8 cellular contexts compared by ENCODE assay signal in the genomic region with DNA sequence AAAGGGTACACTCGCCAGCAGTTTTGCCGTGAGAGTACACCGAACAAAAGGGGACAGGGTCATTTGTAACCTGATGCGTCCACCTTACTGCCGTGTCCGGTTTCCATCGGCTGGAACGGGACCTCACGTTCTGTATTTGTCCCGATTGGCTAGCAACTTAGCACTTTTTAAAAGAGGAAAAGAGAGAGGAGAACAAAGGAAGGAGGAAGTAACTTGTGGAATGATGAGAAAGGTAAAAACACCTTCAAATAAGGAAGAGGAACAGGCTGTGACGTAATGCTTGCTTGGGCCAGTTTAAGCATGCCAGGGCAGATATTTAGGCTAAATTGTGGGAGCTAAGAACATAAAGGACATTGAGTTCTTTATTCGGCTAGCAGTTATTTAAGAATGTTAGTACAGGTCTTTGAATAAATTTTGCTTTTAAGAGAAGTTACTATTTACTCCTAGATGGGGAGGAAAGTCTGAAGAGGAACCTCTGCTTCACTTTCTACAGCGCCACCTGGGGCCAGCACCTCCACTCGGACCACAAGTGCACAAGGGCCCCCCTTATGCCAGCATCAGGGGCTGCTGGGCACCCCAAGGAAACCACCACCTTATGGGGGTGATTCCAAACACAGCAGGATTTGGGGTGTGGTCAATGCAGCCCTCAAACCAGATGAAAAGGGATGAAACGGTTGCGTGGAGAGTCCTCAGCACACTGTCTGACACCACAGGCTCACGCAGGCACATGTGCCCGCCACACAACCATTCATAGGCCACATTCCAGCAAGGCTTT. TPM values are rescaled to one million over a fixed set of nuclear protein-coding genes. Genes with fewer than 3 reads are reported as not detected.
DNase-seq lines count a peak whose midpoint lies in the region; ATAC-seq, FAIRE-seq and TF ChIP-seq lines count a peak whose summit lies in the region.

No MANE protein-coding gene starts in this region.

- no peaks in the 10 kb centered on the region for H3K27me3 ChIP-seq in suprapubic skin

- H3K4me3 Mint-ChIP-seq in WTC11: peak overlapping the region; percentile 59

- H3K4me1 ChIP-seq in suprapubic skin: peaks cover 46% of the 10 kb centered on the region

- ATAC-seq in WTC11: no peak
- no peak for ATAC-seq in GM18505 (IDR thresholded peaks at IDR 0.05; ENCODE audit: unreplicated experiment)
- no peak for ATAC-seq in HG02938 (IDR thresholded peaks at IDR 0.05; ENCODE audit: unreplicated experiment)

- no peaks in the 10 kb centered on the region for H3K9me3 Mint-ChIP-seq in WTC11

- DNase-seq in AML-193 (lab: John Stamatoyannopoulos, UW) (peak; percentile 13 to 35), GM19239 (ENCODE audit: insufficient read length, low spot score) (no peak), WTC11 (ENCODE audit: low spot score) (no peak), foreskin fibroblast (no peak), suprapubic skin (ENCODE audit: low spot score in 2 of 2) (peak in 1 of 2 donors; percentile 54), 8988T (no peak)

- H3K27me3 Mint-ChIP-seq in WTC11 (ENCODE audit: low read depth): peaks cover 16% of the 10 kb centered on the region; the same call in 1 of the 2 replicates

- H3K4me3 ChIP-seq in foreskin fibroblast (ENCODE audit: low read depth in 1 of 2, low read length in 2 of 2): no peak overlapping the region
- H3K4me3 ChIP-seq in suprapubic skin: peak overlapping the region; percentile 38

- H3K9me3 ChIP-seq in suprapubic skin: no peaks in the 10 kb centered on the region

- POLR2A ChIA-PET in WTC11 (lab: Charles Lee): no interaction called here

- peak overlapping the region; percentile 67 for H3K27ac ChIP-seq in suprapubic skin

- FAIRE-seq in GM19239 (lab: Jason Lieb, UNC): peak; percentile 86

- peak overlapping the region; percentile 27; the same call in 1 of the 2 replicates for H3K27ac Mint-ChIP-seq in WTC11

- TF ChIP-seq CTCF in WTC11 (IDR thresholded peaks at IDR 0.05): no peak
- TF ChIP-seq CTCF in foreskin fibroblast (IDR thresholded peaks at IDR 0.05; ENCODE audit: low read depth, low read length): peak; percentile 22
- no peak for TF ChIP-seq CTCF in suprapubic skin (IDR thresholded peaks at IDR 0.05)

- TF ChIP-seq EP300 in suprapubic skin (IDR thresholded peaks at IDR 0.05): no peak

- peaks cover 24% of the 10 kb centered on the region for H3K4me1 Mint-ChIP-seq in WTC11

- no peaks in the 10 kb centered on the region for H3K36me3 Mint-ChIP-seq in WTC11

- TF ChIP-seq POLR2A in suprapubic skin (IDR thresholded peaks at IDR 0.05) (no peak), GM18505 (IDR thresholded peaks at IDR 0.05; ENCODE audit: borderline replicate concordance, extremely low read depth, insufficient read depth, insufficient read length) (no peak)

- peaks cover 12% of the 10 kb centered on the region for H3K36me3 ChIP-seq in suprapubic skin

- CTCF ChIA-PET in WTC11 (lab: Charles Lee): interaction anchor here (0.7 to 2.9 kb wide), 14 partner anchors 8 to 153 kb away, joined by 3 to 33 read pairs (median 8); a partner anchor contains a TSS

- WGBS in suprapubic skin: 18% methylated on average over 18 of the region's 18 CpGs

TF ChIP-seq in WTC11, 78 proteins besides CTCF, POLR2A, EP300 and RAD21 (continues in another document):
- TF ChIP-seq, protein P1, sequence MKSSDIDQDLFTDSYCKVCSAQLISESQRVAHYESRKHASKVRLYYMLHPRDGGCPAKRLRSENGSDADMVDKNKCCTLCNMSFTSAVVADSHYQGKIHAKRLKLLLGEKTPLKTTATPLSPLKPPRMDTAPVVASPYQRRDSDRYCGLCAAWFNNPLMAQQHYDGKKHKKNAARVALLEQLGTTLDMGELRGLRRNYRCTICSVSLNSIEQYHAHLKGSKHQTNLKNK (CRISPR knock-in tag; IDR thresholded peaks at IDR 0.05): no peak
- TF ChIP-seq SMAD4 (CRISPR knock-in tag; IDR thresholded peaks at IDR 0.05): no peak
- TF ChIP-seq, protein P2, sequence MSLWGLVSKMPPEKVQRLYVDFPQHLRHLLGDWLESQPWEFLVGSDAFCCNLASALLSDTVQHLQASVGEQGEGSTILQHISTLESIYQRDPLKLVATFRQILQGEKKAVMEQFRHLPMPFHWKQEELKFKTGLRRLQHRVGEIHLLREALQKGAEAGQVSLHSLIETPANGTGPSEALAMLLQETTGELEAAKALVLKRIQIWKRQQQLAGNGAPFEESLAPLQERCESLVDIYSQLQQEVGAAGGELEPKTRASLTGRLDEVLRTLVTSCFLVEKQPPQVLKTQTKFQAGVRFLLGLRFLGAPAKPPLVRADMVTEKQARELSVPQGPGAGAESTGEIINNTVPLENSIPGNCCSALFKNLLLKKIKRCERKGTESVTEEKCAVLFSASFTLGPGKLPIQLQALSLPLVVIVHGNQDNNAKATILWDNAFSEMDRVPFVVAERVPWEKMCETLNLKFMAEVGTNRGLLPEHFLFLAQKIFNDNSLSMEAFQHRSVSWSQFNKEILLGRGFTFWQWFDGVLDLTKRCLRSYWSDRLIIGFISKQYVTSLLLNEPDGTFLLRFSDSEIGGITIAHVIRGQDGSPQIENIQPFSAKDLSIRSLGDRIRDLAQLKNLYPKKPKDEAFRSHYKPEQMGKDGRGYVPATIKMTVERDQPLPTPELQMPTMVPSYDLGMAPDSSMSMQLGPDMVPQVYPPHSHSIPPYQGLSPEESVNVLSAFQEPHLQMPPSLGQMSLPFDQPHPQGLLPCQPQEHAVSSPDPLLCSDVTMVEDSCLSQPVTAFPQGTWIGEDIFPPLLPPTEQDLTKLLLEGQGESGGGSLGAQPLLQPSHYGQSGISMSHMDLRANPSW (CRISPR knock-in tag; conservative IDR thresholded peaks at IDR 0.05; ENCODE audit: low read depth): no peak
- TF ChIP-seq CBFB (CRISPR knock-in tag; IDR thresholded peaks at IDR 0.05; ENCODE audit: low read depth): no peak
- TF ChIP-seq ZNF219 (CRISPR knock-in tag; IDR thresholded peaks at IDR 0.05; ENCODE audit: borderline replicate concordance): no peak
- TF ChIP-seq ATF1 (CRISPR knock-in tag; IDR thresholded peaks at IDR 0.05): no peak
- no peak for TF ChIP-seq GABPB1 (CRISPR knock-in tag; IDR thresholded peaks at IDR 0.05)
- TF ChIP-seq, protein P3, sequence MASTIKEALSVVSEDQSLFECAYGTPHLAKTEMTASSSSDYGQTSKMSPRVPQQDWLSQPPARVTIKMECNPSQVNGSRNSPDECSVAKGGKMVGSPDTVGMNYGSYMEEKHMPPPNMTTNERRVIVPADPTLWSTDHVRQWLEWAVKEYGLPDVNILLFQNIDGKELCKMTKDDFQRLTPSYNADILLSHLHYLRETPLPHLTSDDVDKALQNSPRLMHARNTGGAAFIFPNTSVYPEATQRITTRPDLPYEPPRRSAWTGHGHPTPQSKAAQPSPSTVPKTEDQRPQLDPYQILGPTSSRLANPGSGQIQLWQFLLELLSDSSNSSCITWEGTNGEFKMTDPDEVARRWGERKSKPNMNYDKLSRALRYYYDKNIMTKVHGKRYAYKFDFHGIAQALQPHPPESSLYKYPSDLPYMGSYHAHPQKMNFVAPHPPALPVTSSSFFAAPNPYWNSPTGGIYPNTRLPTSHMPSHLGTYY (CRISPR knock-in tag; IDR thresholded peaks at IDR 0.05): no peak
- TF ChIP-seq, protein P4, sequence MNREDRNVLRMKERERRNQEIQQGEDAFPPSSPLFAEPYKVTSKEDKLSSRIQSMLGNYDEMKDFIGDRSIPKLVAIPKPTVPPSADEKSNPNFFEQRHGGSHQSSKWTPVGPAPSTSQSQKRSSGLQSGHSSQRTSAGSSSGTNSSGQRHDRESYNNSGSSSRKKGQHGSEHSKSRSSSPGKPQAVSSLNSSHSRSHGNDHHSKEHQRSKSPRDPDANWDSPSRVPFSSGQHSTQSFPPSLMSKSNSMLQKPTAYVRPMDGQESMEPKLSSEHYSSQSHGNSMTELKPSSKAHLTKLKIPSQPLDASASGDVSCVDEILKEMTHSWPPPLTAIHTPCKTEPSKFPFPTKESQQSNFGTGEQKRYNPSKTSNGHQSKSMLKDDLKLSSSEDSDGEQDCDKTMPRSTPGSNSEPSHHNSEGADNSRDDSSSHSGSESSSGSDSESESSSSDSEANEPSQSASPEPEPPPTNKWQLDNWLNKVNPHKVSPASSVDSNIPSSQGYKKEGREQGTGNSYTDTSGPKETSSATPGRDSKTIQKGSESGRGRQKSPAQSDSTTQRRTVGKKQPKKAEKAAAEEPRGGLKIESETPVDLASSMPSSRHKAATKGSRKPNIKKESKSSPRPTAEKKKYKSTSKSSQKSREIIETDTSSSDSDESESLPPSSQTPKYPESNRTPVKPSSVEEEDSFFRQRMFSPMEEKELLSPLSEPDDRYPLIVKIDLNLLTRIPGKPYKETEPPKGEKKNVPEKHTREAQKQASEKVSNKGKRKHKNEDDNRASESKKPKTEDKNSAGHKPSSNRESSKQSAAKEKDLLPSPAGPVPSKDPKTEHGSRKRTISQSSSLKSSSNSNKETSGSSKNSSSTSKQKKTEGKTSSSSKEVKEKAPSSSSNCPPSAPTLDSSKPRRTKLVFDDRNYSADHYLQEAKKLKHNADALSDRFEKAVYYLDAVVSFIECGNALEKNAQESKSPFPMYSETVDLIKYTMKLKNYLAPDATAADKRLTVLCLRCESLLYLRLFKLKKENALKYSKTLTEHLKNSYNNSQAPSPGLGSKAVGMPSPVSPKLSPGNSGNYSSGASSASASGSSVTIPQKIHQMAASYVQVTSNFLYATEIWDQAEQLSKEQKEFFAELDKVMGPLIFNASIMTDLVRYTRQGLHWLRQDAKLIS (CRISPR knock-in tag; IDR thresholded peaks at IDR 0.05; ENCODE audit: borderline replicate concordance): no peak
- no peak for TF ChIP-seq ZNF317 (CRISPR knock-in tag; IDR thresholded peaks at IDR 0.05; ENCODE audit: borderline replicate concordance, low read depth)
- TF ChIP-seq NFATC4 (CRISPR knock-in tag; IDR thresholded peaks at IDR 0.05): no peak
- TF ChIP-seq, protein P5, sequence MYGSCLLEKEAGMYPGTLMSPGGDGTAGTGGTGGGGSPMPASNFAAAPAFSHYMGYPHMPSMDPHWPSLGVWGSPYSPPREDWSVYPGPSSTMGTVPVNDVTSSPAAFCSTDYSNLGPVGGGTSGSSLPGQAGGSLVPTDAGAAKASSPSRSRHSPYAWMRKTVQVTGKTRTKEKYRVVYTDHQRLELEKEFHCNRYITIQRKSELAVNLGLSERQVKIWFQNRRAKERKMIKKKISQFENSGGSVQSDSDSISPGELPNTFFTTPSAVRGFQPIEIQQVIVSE (CRISPR knock-in tag; IDR thresholded peaks at IDR 0.05; ENCODE audit: borderline replicate concordance): no peak

RNA-seq across cellular contexts. Expression of a gene that starts 5.8 kb away (rescaled TPM):
- 17.7 to 18.8 TPM (median 17.8 TPM) in 3 replicates for total RNA-seq in WTC11 (2021)
- 10 to 100 TPM; 37.0 to 51.3 (median 42.2) TPM for total RNA-seq in suprapubic skin

RNA-seq across cellular contexts. Expression of a gene that starts 21.5 kb away (rescaled TPM):
- total RNA-seq in WTC11 (2021): 1.8 to 4.9 TPM (median 1.9 TPM) in 3 replicates
- 1 to 10 TPM; 2.6 to 4.4 (median 3.7) TPM for total RNA-seq in suprapubic skin

RNA-seq across cellular contexts. Expression of a gene that starts 39.5 kb away (rescaled TPM):
- 75.4 to 80.0 TPM (median 76.1 TPM) in 3 replicates for total RNA-seq in WTC11 (2021)
- 10 to 100 TPM; 43.0 to 86.5 (median 73.0) TPM for total RNA-seq in suprapubic skin

RNA-seq across cellular contexts. Expression of a gene that starts 43.9 kb away (rescaled TPM):
- total RNA-seq in WTC11 (2021) (33.7 to 47.8 TPM (median 47.4 TPM) in 3 replicates), suprapubic skin (10 to 100 TPM; 12.7 to 46.6 (median 19.2) TPM)

RNA-seq across cellular contexts. Expression of a gene that starts 50.5 kb away (rescaled TPM):
- 9.6 to 10.5 TPM (median 9.7 TPM) in 3 replicates for total RNA-seq in WTC11 (2021)
- total RNA-seq in suprapubic skin: 10 to 100 TPM in 2 of 4 donors, 1 to 10 TPM in 2; 2.9 to 15.9 (median 9.5) TPM

Comparison
In these comparisons a context has a peak if more than half of its experiments do, and no peak if none do; other contexts are left out.
1. DNase-seq: peak in AML-193 (2 of 2); none in GM19239 (single experiment), WTC11 (single experiment), foreskin fibroblast (0 of 2) and 8988T (single experiment).